In genomic region chr5:149445739-149446369, GRCh38 we compare ENCODE assay signal across 11 cellular contexts.
DNase-seq lines count a peak whose midpoint lies in the region; ATAC-seq and TF ChIP-seq lines count a peak whose summit lies in the region.
"Had no signal": no experiment of that assay in that cellular context is flagged by ENCODE, and none has a peak within 500 bp of the region (broad histone marks: within the 10 kb centered on the region; RNA-seq: fewer than 3 reads in every experiment).

No MANE protein-coding gene starts in this region.

- no peak overlapping the region for H3K14ac ChIP-seq in neuronal stem cell (ENCODE audit: low read length)

- DNase-seq in COR-L47 (lab: John Stamatoyannopoulos, UW) (peak; percentile 2), NCI-H69 (lab: John Stamatoyannopoulos, UW) (peak; percentile 88), esophagus muscularis mucosa (ENCODE audit: extremely low spot score) (no peak), neuronal stem cell (ENCODE audit: low spot score) (no peak), NCI-H82 treated with DMSO at 0.1 percent for 48 hours (lab: John Stamatoyannopoulos, UW; ENCODE audit: unreplicated experiment) (no peak)
- DNase-seq in naive thymus-derived CD4-positive, alpha-beta T cell: no peak
- DNase-seq: MM.1S had no signal

- H3K4me1 Mint-ChIP-seq in naive thymus-derived CD4-positive, alpha-beta T cell: peaks cover 0 to 10% (median 4%) of the 10 kb centered on the region in 7 donors

- H3K9me3 Mint-ChIP-seq in naive thymus-derived CD4-positive, alpha-beta T cell: no peaks in the 10 kb centered on the region
- H3K9me3 Mint-ChIP-seq: activated T-helper 2 cell treated with anti-CD3 and anti-CD28 coated beads, Interferon-gamma antibody, Interleukin-2, Interleukin-4, amounts not matched to agents 10 μg/mL and 5 μg/mL and 100 μg/mL, durations not matched to agents 14 hours and 24 hours and 36 hours had no signal

- H3K27me3 ChIP-seq in esophagus muscularis mucosa (no peaks in the 10 kb centered on the region), neuronal stem cell (ENCODE audit: control insufficient read depth in 3 of 3, insufficient read depth in 3 of 3, low read depth in 1 of 3, low read length in 3 of 3) (no peaks in the 10 kb centered on the region)
- H3K27me3 ChIP-seq in naive thymus-derived CD4-positive, alpha-beta T cell (ENCODE audit: control insufficient read depth in 2 of 2, insufficient read depth in 2 of 2, low read length in 2 of 2): no peaks in the 10 kb centered on the region

- no peak overlapping the region for H2BK5ac ChIP-seq in neuronal stem cell (ENCODE audit: low read length)

- no peak overlapping the region for H3K4ac ChIP-seq in neuronal stem cell (ENCODE audit: low read length)

- H3K9me3 ChIP-seq in esophagus muscularis mucosa (no peaks in the 10 kb centered on the region), neuronal stem cell (replicated peaks in 1 of 2; ENCODE audit: control insufficient read depth in 2 of 2, insufficient read depth in 1 of 2, low read depth in 1 of 2, low read length in 2 of 2) (no peaks in the 10 kb centered on the region)
- no peaks in the 10 kb centered on the region for H3K9me3 ChIP-seq in naive thymus-derived CD4-positive, alpha-beta T cell (ENCODE audit: control insufficient read depth in 2 of 3, low read length in 3 of 3)

- no peak overlapping the region for H2AK5ac ChIP-seq in neuronal stem cell (ENCODE audit: low read depth, low read length)

- peaks cover 51 to 89% (median 73%) of the 10 kb centered on the region in 4 donors for H3K4me1 ChIP-seq in esophagus muscularis mucosa
- H3K4me1 ChIP-seq in neuronal stem cell (ENCODE audit: control insufficient read depth in 2 of 2, insufficient read depth in 1 of 2, low read depth in 1 of 2, low read length in 2 of 2): peaks cover 3 to 10% of the 10 kb centered on the region in 2 donors
- H3K4me1 ChIP-seq in naive thymus-derived CD4-positive, alpha-beta T cell (ENCODE audit: control insufficient read depth in 2 of 2, insufficient read depth in 2 of 2, low read length in 2 of 2): no peaks in the 10 kb centered on the region

- no peak overlapping the region for H3K9ac ChIP-seq in neuronal stem cell (ENCODE audit: low read depth, low read length, poor library complexity)

- no peak for ATAC-seq in HG03342 (IDR thresholded peaks at IDR 0.05; ENCODE audit: unreplicated experiment)
- ATAC-seq in naive thymus-derived CD4-positive, alpha-beta T cell: no peak
- no peak for ATAC-seq in HG03175 (IDR thresholded peaks at IDR 0.05; ENCODE audit: unreplicated experiment)
- ATAC-seq: GM12878 had no signal

- H3K36me3 ChIP-seq in esophagus muscularis mucosa (no peaks in the 10 kb centered on the region), neuronal stem cell (replicated peaks in 1 of 2; ENCODE audit: control insufficient read depth in 2 of 2, insufficient read depth in 2 of 2, low read length in 2 of 2) (no peaks in the 10 kb centered on the region)
- no peaks in the 10 kb centered on the region for H3K36me3 ChIP-seq in naive thymus-derived CD4-positive, alpha-beta T cell (ENCODE audit: control insufficient read depth in 2 of 3, insufficient read depth in 3 of 3, low read length in 3 of 3)

- intact Hi-C loops in esophagus muscularis mucosa (cut with DNase I): no loop called here
- intact Hi-C loops in naive thymus-derived CD4-positive, alpha-beta T cell (cut with micrococcal nuclease): loop anchor here in 1 of 2 donors (5.0 kb wide), 1 partner anchor 46 kb away; no protein-coding TSS in a partner anchor

- H2BK15ac ChIP-seq in neuronal stem cell (ENCODE audit: low read length): no peak overlapping the region

- no peaks in the 10 kb centered on the region for H3K36me3 Mint-ChIP-seq in naive thymus-derived CD4-positive, alpha-beta T cell

- H3K4me3 Mint-ChIP-seq in naive thymus-derived CD4-positive, alpha-beta T cell: no peak overlapping the region

- no peak overlapping the region for H2BK120ac ChIP-seq in neuronal stem cell (ENCODE audit: low read depth, low read length)

- H3K18ac ChIP-seq in neuronal stem cell (ENCODE audit: low read length): no peak overlapping the region

- no peaks in the 10 kb centered on the region for H3K79me1 ChIP-seq in neuronal stem cell (ENCODE audit: low read depth, low read length)

- H2BK12ac ChIP-seq in neuronal stem cell (ENCODE audit: low read length): no peak overlapping the region

- peak overlapping the region; percentile 59 for H2AFZ ChIP-seq in neuronal stem cell (ENCODE audit: low read length)

- no peak overlapping the region for H3K4me2 ChIP-seq in neuronal stem cell (ENCODE audit: insufficient read depth, low read length, poor library complexity, severe bottlenecking)

- no peak for TF ChIP-seq POLR2A in esophagus muscularis mucosa (IDR thresholded peaks at IDR 0.05; ENCODE audit: low read depth)

- CTCF ChIA-PET in naive thymus-derived CD4-positive, alpha-beta T cell (lab: Charles Lee): interaction anchor here (0.6 to 2.1 kb wide), 5 partner anchors 10 to 145 kb away, joined by 3 to 8 read pairs (median 6); no protein-coding TSS in a partner anchor

- peaks cover 0 to 5% (median 0%) of the 10 kb centered on the region in 5 donors for H3K27me3 Mint-ChIP-seq in naive thymus-derived CD4-positive, alpha-beta T cell

- WGBS in esophagus muscularis mucosa: 51% methylated on average over 8 of the region's 9 CpGs
- WGBS in neuronal stem cell (ENCODE audit: extremely low coverage in 2 of 2, insufficient read length in 2 of 2, insufficient replicate concordance in 1 of 2), 2 donors: no CpG with 5 or more reads among the region's 9 CpGs

- H3K4me3 ChIP-seq in esophagus muscularis mucosa: no peak overlapping the region
- no peak overlapping the region for H3K4me3 ChIP-seq in neuronal stem cell (ENCODE audit: low read length in 2 of 2)
- no peak overlapping the region for H3K4me3 ChIP-seq in naive thymus-derived CD4-positive, alpha-beta T cell (ENCODE audit: low read length)
- H3K4me3 ChIP-seq: GM12878 had no signal

- no peak overlapping the region for H4K91ac ChIP-seq in neuronal stem cell (ENCODE audit: low read depth, low read length, poor library complexity)

- H3K23ac ChIP-seq in neuronal stem cell (ENCODE audit: low read depth, low read length, poor library complexity): no peak overlapping the region

- no peak overlapping the region for H3K27ac Mint-ChIP-seq in naive thymus-derived CD4-positive, alpha-beta T cell
- H3K27ac Mint-ChIP-seq: activated T-helper 2 cell treated with anti-CD3 and anti-CD28 coated beads, Interferon-gamma antibody, Interleukin-2, Interleukin-4, amounts not matched to agents 10 μg/mL and 5 μg/mL and 100 μg/mL, durations not matched to agents 14 hours and 24 hours and 36 hours had no signal

- H3K27ac ChIP-seq in esophagus muscularis mucosa (replicated peaks in 1 of 4) (peak overlapping the region; percentile 88 to 90 (median 88)), neuronal stem cell (replicated peaks; ENCODE audit: low read length) (no peak overlapping the region)
- H3K27ac ChIP-seq in naive thymus-derived CD4-positive, alpha-beta T cell (ENCODE audit: low read depth, low read length): no peak overlapping the region

- no peak for TF ChIP-seq CTCF in esophagus muscularis mucosa (IDR thresholded peaks at IDR 0.05)

- H4K8ac ChIP-seq in neuronal stem cell (ENCODE audit: low read depth, low read length): no peak overlapping the region

- POLR2A ChIA-PET in naive thymus-derived CD4-positive, alpha-beta T cell (lab: Charles Lee): no interaction called here

- no peak for TF ChIP-seq EP300 in esophagus muscularis mucosa (IDR thresholded peaks at IDR 0.05)

Comparison
In these comparisons a context has a peak if more than half of its experiments do, and no peak if none do; other contexts are left out.
1. DNase-seq: peak in COR-L47 (single experiment) and NCI-H69 (single experiment); none in esophagus muscularis mucosa (single experiment), neuronal stem cell (single experiment), naive thymus-derived CD4-positive, alpha-beta T cell (0 of 9) and NCI-H82 treated with DMSO at 0.1 percent for 48 hours (single experiment).
2. H3K27ac ChIP-seq: peak in esophagus muscularis mucosa (4 of 4); none in neuronal stem cell (single experiment) and naive thymus-derived CD4-positive, alpha-beta T cell (single experiment).